ENCODE assay signal across 8 cellular contexts in genomic region chr19:49890349-49891311, GRCh38. TPM values are rescaled to one million over a fixed set of nuclear protein-coding genes. Genes with fewer than 3 reads are reported as not detected.
DNase-seq lines count a peak whose midpoint lies in the region; ATAC-seq lines count a peak whose summit lies in the region.

No MANE protein-coding gene starts in this region.

- H3K4me3 ChIP-seq in BLaER1 treated with 17β-estradiol and CSF1 and Interleukin-3, amounts not matched to agents 10 nM and 100 nM, result peak overlapping the region; percentile 19 to 58 (median 44); a peak in 14 of 20 replicates

- DNase-seq in NCI-H1105 (lab: John Stamatoyannopoulos, UW), result peak; percentile 32
- peak; percentile 88 for DNase-seq in activated CD8-positive, alpha-beta memory T cell treated with anti-CD3 and anti-CD28 coated beads for 24 hours
- peak; percentile 62 for DNase-seq in retina
- DNase-seq in cortex of kidney (lab: John Stamatoyannopoulos, UW), result no peak

- peaks cover 0 to 44% (median 0%) of the 10 kb centered on the region in 11 experiments; a peak in 9 of 22 replicates for H4K20me1 ChIP-seq in BLaER1 treated with 17β-estradiol and CSF1 and Interleukin-3, amounts not matched to agents 10 nM and 100 nM

- H3K4me1 ChIP-seq in BLaER1 treated with 17β-estradiol and CSF1 and Interleukin-3, amounts not matched to agents 10 nM and 100 nM, result peaks cover 20 to 68% (median 54%) of the 10 kb centered on the region in 10 experiments

- H3K4me2 ChIP-seq in BLaER1 treated with 17β-estradiol and CSF1 and Interleukin-3, amounts not matched to agents 10 nM and 100 nM, result peak overlapping the region; percentile 72 to 97 (median 83)

- peak overlapping the region in 7 of 11 experiments; percentile 26 to 63 (median 49); a peak in 9 of 22 replicates for H3K9ac ChIP-seq in BLaER1 treated with 17β-estradiol and CSF1 and Interleukin-3, amounts not matched to agents 10 nM and 100 nM

- H3K27ac ChIP-seq in BLaER1 treated with 17β-estradiol and CSF1 and Interleukin-3, amounts not matched to agents 10 nM and 100 nM, result peak overlapping the region in 5 of 11 experiments; percentile 9 to 42 (median 25); a peak in 5 of 22 replicates

- peaks cover 0 to 55% (median 1%) of the 10 kb centered on the region in 11 experiments; a peak in 9 of 22 replicates for H3K36me3 ChIP-seq in BLaER1 treated with 17β-estradiol and CSF1 and Interleukin-3, amounts not matched to agents 10 nM and 100 nM

- peaks cover 0 to 14% (median 0%) of the 10 kb centered on the region in 11 experiments; a peak in 6 of 22 replicates for H3K27me3 ChIP-seq in BLaER1 treated with 17β-estradiol and CSF1 and Interleukin-3, amounts not matched to agents 10 nM and 100 nM

- peak; percentile 67 for ATAC-seq in esophagus mucosa
- no peak for ATAC-seq in HG03196 (IDR thresholded peaks at IDR 0.05; ENCODE audit: unreplicated experiment)
- ATAC-seq in HG03442 (IDR thresholded peaks at IDR 0.05; ENCODE audit: unreplicated experiment), result no peak

- H3K9me3 ChIP-seq in BLaER1 treated with 17β-estradiol and CSF1 and Interleukin-3, amounts not matched to agents 10 nM and 100 nM (replicated peaks in 1 of 11), result peaks cover 0 to 7% (median 0%) of the 10 kb centered on the region in 11 experiments; a peak in 2 of 22 replicates

RNA-seq across cellular contexts. Expression of gene IL4I1, which starts 6.1 kb away (rescaled TPM):
- not detected for total RNA-seq in esophagus mucosa

RNA-seq across cellular contexts. Expression of gene TBC1D17, which starts 13.1 kb away (rescaled TPM):
- total RNA-seq in esophagus mucosa, result 15.8 TPM

RNA-seq across cellular contexts. Expression of gene AKT1S1, which starts 13.5 kb away (rescaled TPM):
- total RNA-seq in esophagus mucosa, result 32.7 TPM

RNA-seq across cellular contexts. Expression of gene PNKP, which starts 23.3 kb away (rescaled TPM):
- 29.2 TPM for total RNA-seq in esophagus mucosa

RNA-seq across cellular contexts. Expression of gene ATF5, which starts 38.4 kb away (rescaled TPM):
- 15.1 TPM for total RNA-seq in esophagus mucosa
